14 cellular contexts compared by ENCODE assay signal in genomic region chr6:72683797-72684196, GRCh38.
DNase-seq lines count a peak whose midpoint lies in the region; ATAC-seq, FAIRE-seq and TF ChIP-seq lines count a peak whose summit lies in the region.
"Had no signal": no experiment of that assay in that cellular context is flagged by ENCODE, and none has a peak within 500 bp of the region (broad histone marks: within the 10 kb centered on the region; RNA-seq: fewer than 3 reads in every experiment).

No MANE protein-coding gene starts in this region.

- H3K27me3 ChIP-seq in WERI-Rb-1 (ENCODE audit: insufficient read depth, low read depth, severe bottlenecking) (no peaks in the 10 kb centered on the region), breast epithelium (no peaks in the 10 kb centered on the region), ovary (no peaks in the 10 kb centered on the region)
- H3K27me3 ChIP-seq: foreskin keratinocyte, Peyer's patch had no signal

- no peak overlapping the region for H3K27ac ChIP-seq in WERI-Rb-1
- no peak overlapping the region for H3K27ac ChIP-seq in breast epithelium
- H3K27ac ChIP-seq in ovary: no peak overlapping the region
- H3K27ac ChIP-seq: foreskin keratinocyte, Peyer's patch had no signal

- TF ChIP-seq CTCF in GM12864 (IDR thresholded peaks at IDR 0.05; ENCODE audit: low read depth, low read length, missing control alignments) (no peak), WERI-Rb-1 (IDR thresholded peaks at IDR 0.05; ENCODE audit: low read depth, low read length) (no peak), breast epithelium (IDR thresholded peaks at IDR 0.05) (no peak), ovary (IDR thresholded peaks at IDR 0.05) (no peak)

- peak; percentile 92 for ATAC-seq in HG02623 (IDR thresholded peaks at IDR 0.05; ENCODE audit: unreplicated experiment)
- ATAC-seq in HG03378 (IDR thresholded peaks at IDR 0.05; ENCODE audit: unreplicated experiment): peak; percentile 96
- ATAC-seq: foreskin keratinocyte; naive thymus-derived CD4-positive, alpha-beta T cell had no signal

- intact Hi-C loops in breast epithelium (cut with DNase I; ENCODE audit: low total_unique reads) (no loop called here), ovary (cut with DNase I) (no loop called here)

- TF ChIP-seq POLR2A in breast epithelium (IDR thresholded peaks at IDR 0.05): no peak
- TF ChIP-seq POLR2A in ovary (IDR thresholded peaks at IDR 0.05): no peak

- FAIRE-seq in GM19239 (lab: Jason Lieb, UNC): peak; percentile 96
- FAIRE-seq: kidney had no signal

- WGBS in ovary, 3 donors: 94 to 96% (median 95%) methylated on average over 3 of the region's 3 CpGs

- DNase-seq in GM12864 (ENCODE audit: low read depth) (peak; percentile 39), GM19239 (ENCODE audit: insufficient read length, low spot score) (peak; percentile 16), WERI-Rb-1 (no peak), breast epithelium (ENCODE audit: low spot score in 2 of 2) (no peak), ovary (no peak)
- no peak for DNase-seq in stimulated activated CD4-positive, alpha-beta T cell treated with anti-CD3 and anti-CD28 coated beads, Interleukin-4, amount 100 ng/mL, for 1 hour
- DNase-seq: activated effector memory CD4-positive, alpha-beta T cell treated with anti-CD3 and anti-CD28 coated beads, Interleukin-2, amount 50 U/mL, for 16 hours; foreskin keratinocyte; kidney; naive thymus-derived CD4-positive, alpha-beta T cell; NCI-H187; Peyer's patch had no signal

- H3K4me1 ChIP-seq in breast epithelium: no peaks in the 10 kb centered on the region
- H3K4me1 ChIP-seq in ovary (ENCODE audit: insufficient read depth): no peaks in the 10 kb centered on the region
- H3K4me1 ChIP-seq: foreskin keratinocyte, Peyer's patch had no signal

- H3K4me3 ChIP-seq in GM12864 (ENCODE audit: low read depth, low read length) (no peak overlapping the region), WERI-Rb-1 (ENCODE audit: low read depth, low read length) (no peak overlapping the region), breast epithelium (no peak overlapping the region), ovary (no peak overlapping the region)
- H3K4me3 ChIP-seq: Peyer's patch had no signal

- H3K9me3 ChIP-seq in WERI-Rb-1 (ENCODE audit: severe bottlenecking) (no peaks in the 10 kb centered on the region), breast epithelium (no peaks in the 10 kb centered on the region), ovary (no peaks in the 10 kb centered on the region)
- H3K9me3 ChIP-seq: Peyer's patch had no signal

- TF ChIP-seq EP300 in ovary (IDR thresholded peaks at IDR 0.05): no peak

- H3K36me3 ChIP-seq in WERI-Rb-1 (peaks cover 3% of the 10 kb centered on the region; the same call in 1 of the 2 replicates), breast epithelium (no peaks in the 10 kb centered on the region), ovary (no peaks in the 10 kb centered on the region)
- H3K36me3 ChIP-seq: Peyer's patch had no signal

Comparison
In these comparisons a context has a peak if more than half of its experiments do, and no peak if none do; other contexts are left out.
1. DNase-seq: peak in GM12864 (single experiment) and GM19239 (single experiment); none in WERI-Rb-1 (single experiment), breast epithelium (0 of 2), ovary (0 of 5) and stimulated activated CD4-positive, alpha-beta T cell treated with anti-CD3 and anti-CD28 coated beads, Interleukin-4, amount 100 ng/mL, for 1 hour (single experiment).